8 cellular contexts compared by ENCODE assay signal in genomic region chr9:114154597-114155102, GRCh38. TPM values are rescaled to one million over a fixed set of nuclear protein-coding genes. Genes with fewer than 3 reads are reported as not detected.
DNase-seq lines count a peak whose midpoint lies in the region; ATAC-seq and TF ChIP-seq lines count a peak whose summit lies in the region.

No MANE protein-coding gene starts in this region.

- no peak overlapping the region for H3K4me3 Mint-ChIP-seq in MCF 10A (ENCODE audit: unreplicated experiment)

- in situ Hi-C loops in ACHN (cut with HindIII; ENCODE audit: low pct_ligation_motif_present, low pct_unique_long_range_greater_than_20kb, low sequenced_read_pairs): no loop called here

- H3K9me3 Mint-ChIP-seq in MCF 10A (ENCODE audit: unreplicated experiment): no peaks in the 10 kb centered on the region

- H3K9me3 ChIP-seq in breast epithelium (no peaks in the 10 kb centered on the region), ascending aorta (no peaks in the 10 kb centered on the region), right lobe of liver (no peaks in the 10 kb centered on the region), tibial artery (no peaks in the 10 kb centered on the region)

- TF ChIP-seq POLR2A in breast epithelium (IDR thresholded peaks at IDR 0.05) (no peak), right lobe of liver (IDR thresholded peaks at IDR 0.05) (no peak)

- H3K27ac ChIP-seq in breast epithelium (no peak overlapping the region), ascending aorta (no peak overlapping the region), right lobe of liver (no peak overlapping the region), tibial artery (no peak overlapping the region)

- intact Hi-C loops in breast epithelium (cut with DNase I; ENCODE audit: low total_unique reads): loop anchor here (5.0 kb wide), 3 partner anchors 123 to 1392 kb away; no protein-coding TSS in a partner anchor
- intact Hi-C loops in MCF 10A (cut with micrococcal nuclease): loop anchor here (1.0 to 10.0 kb wide), 2 partner anchors 50 to 137 kb away; no protein-coding TSS in a partner anchor
- intact Hi-C loops in ascending aorta (cut with DNase I): loop anchor here (1.0 to 2.0 kb wide), 4 partner anchors 46 to 137 kb away; no protein-coding TSS in a partner anchor
- intact Hi-C loops in right lobe of liver (cut with DNase I): loop anchor here (5.0 to 10.0 kb wide), 3 partner anchors 47 to 148 kb away; no protein-coding TSS in a partner anchor
- intact Hi-C loops in tibial artery (cut with DNase I; ENCODE audit: low total_unique reads): loop anchor here (2.0 to 5.0 kb wide), 3 partner anchors 47 to 138 kb away; no protein-coding TSS in a partner anchor

- peaks cover 0 to 6% of the 10 kb centered on the region in 2 donors for H3K4me1 ChIP-seq in breast epithelium
- H3K4me1 ChIP-seq in ascending aorta: peaks cover 14 to 21% of the 10 kb centered on the region in 2 donors
- H3K4me1 ChIP-seq in right lobe of liver: peaks cover 0 to 30% (median 4%) of the 10 kb centered on the region in 4 donors
- peaks cover 0 to 42% (median 33%) of the 10 kb centered on the region in 4 donors for H3K4me1 ChIP-seq in tibial artery

- BruUV-seq in MCF 10A (replicated peaks; lab: Mats Ljungman, UMichigan): no TSS peak

- CTCF ChIA-PET in MCF 10A (lab: Yijun Ruan, JAX): interaction anchor here (0.7 to 10.7 kb wide), 26 partner anchors 8 to 162 kb away, joined by 3 to 150 read pairs (median 4); no protein-coding TSS in a partner anchor

- DNase-seq in breast epithelium (ENCODE audit: low spot score in 2 of 2) (no peak), MCF 10A (ENCODE audit: unreplicated experiment) (no peak), ascending aorta (ENCODE audit: low spot score in 2 of 2) (no peak), right lobe of liver (no peak), tibial artery (no peak), hippocampal formation (lab: John Stamatoyannopoulos, UW) (no peak), NCI-H524 treated with DMSO at 0.1 percent for 48 hours (lab: John Stamatoyannopoulos, UW) (no peak), ACHN (no peak)

- TF ChIP-seq CTCF in breast epithelium (IDR thresholded peaks at IDR 0.05) (no peak), MCF 10A (IDR thresholded peaks at IDR 0.05; ENCODE audit: unreplicated experiment) (no peak), ascending aorta (IDR thresholded peaks at IDR 0.05) (no peak), right lobe of liver (IDR thresholded peaks at IDR 0.05) (no peak), tibial artery (IDR thresholded peaks at IDR 0.05) (no peak)

- peaks cover 47% of the 10 kb centered on the region for H3K27me3 Mint-ChIP-seq in MCF 10A (ENCODE audit: insufficient read depth, unreplicated experiment)

- peak overlapping the region in 2 of 3 donors; percentile 66 to 90 for H3K4me3 ChIP-seq in breast epithelium
- peak overlapping the region; percentile 49 to 91 for H3K4me3 ChIP-seq in ascending aorta
- peak overlapping the region; percentile 60 to 70 (median 67) for H3K4me3 ChIP-seq in right lobe of liver
- peak overlapping the region; percentile 3 to 72 for H3K4me3 ChIP-seq in tibial artery

- no peak for ATAC-seq in right lobe of liver

- H3K27ac Mint-ChIP-seq in MCF 10A (ENCODE audit: low read depth, unreplicated experiment): no peak overlapping the region

- no peaks in the 10 kb centered on the region for H3K36me3 ChIP-seq in breast epithelium
- no peaks in the 10 kb centered on the region for H3K36me3 ChIP-seq in ascending aorta
- no peaks in the 10 kb centered on the region for H3K36me3 ChIP-seq in right lobe of liver
- no peaks in the 10 kb centered on the region for H3K36me3 ChIP-seq in tibial artery

- POLR2A ChIA-PET in MCF 10A (lab: Yijun Ruan, JAX): interaction anchor here (1.3 kb wide), 1 partner anchor 72 kb away, joined by 3 read pairs; no protein-coding TSS in a partner anchor

- WGBS in right lobe of liver (ENCODE audit: insufficient coverage, low coverage, low lambda C conversion rate, missing lambda C conversion rate): 5% methylated on average over 13 of the region's 23 CpGs

- H3K36me3 Mint-ChIP-seq in MCF 10A (ENCODE audit: insufficient read depth, unreplicated experiment): no peaks in the 10 kb centered on the region

- H3K27me3 ChIP-seq in breast epithelium (peaks cover 0 to 15% of the 10 kb centered on the region in 2 donors), ascending aorta (peaks cover 6% of the 10 kb centered on the region), right lobe of liver (no peaks in the 10 kb centered on the region), tibial artery (peaks cover 0 to 34% of the 10 kb centered on the region in 2 donors)

- peaks cover 7% of the 10 kb centered on the region for H3K4me1 Mint-ChIP-seq in MCF 10A (ENCODE audit: insufficient read depth, unreplicated experiment)

RNA-seq across cellular contexts. Expression of gene COL27A1, which starts 0.7 kb away (rescaled TPM):
- 10 to 100 TPM in 1 of 3 donors, 1 to 10 TPM in 2; 3.5 to 22.0 (median 6.7) TPM for total RNA-seq in breast epithelium
- total RNA-seq in MCF 10A (2022): 1.3 and 2.9 TPM in 2 replicates
- 9.3 TPM for total RNA-seq in ascending aorta
- total RNA-seq in right lobe of liver: 10 to 100 TPM; 11.8 to 51.9 (median 29.3) TPM

RNA-seq across cellular contexts. Expression of gene KIF12, which starts 55.6 kb away (rescaled TPM):
- total RNA-seq in breast epithelium (10 to 100 TPM in 2 of 3 donors, not detected in 1; 14.4 to 34.4 TPM), MCF 10A (2022) (not detected in 2 replicates), ascending aorta (not detected), right lobe of liver (10 to 100 TPM in 5 of 6 experiments, 1 to 10 TPM in 1; 3.1 to 24.3 (median 14.2) TPM)
